Comparison of ENCODE assay signal across 23 cellular contexts in the genomic region with DNA sequence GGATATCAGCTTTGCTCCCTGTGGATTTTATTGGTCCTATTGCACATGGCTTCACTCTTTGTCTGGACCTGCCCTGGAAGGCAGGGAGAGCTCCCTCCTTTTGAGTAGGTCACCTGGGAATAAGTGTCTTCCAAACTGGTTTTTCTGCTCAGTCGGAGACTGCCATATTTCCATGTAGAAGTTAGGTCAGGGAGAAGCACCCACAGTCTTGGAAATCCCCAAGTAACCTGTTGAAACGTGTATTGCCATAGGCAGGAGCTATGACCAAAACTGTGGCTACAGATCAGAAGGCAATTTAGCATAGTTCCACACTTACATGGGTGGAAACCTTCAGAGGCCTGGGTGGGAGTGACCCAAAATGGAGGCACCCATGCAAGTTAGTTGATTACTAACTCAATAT.
"Had no signal": no experiment of that assay in that cellular context is flagged by ENCODE, and none has a peak within 500 bp of the region (broad histone marks: within the 10 kb centered on the region; RNA-seq: fewer than 3 reads in every experiment).

No MANE protein-coding gene starts in this region.

- H3K4me3 ChIP-seq: adrenal gland, left ventricle myocardium inferior, ovary, transverse colon had no signal

- H3K9me3 Mint-ChIP-seq: activated T-cell treated with anti-CD3 and anti-CD28 coated beads, Interleukin-2, amount 50 U/mL, for 24 hours; activated T-helper 17 cell treated with anti-CD3 and anti-CD28 coated beads, Interleukin-2, amount 50 U/mL, for 72 hours; endodermal cell; natural killer cell treated with Interleukin-12 subunit alpha and Interleukin-12 subunit beta and Interleukin-15 and Interleukin-18, amount 100 ng/mL, for 72 hours; T-cell had no signal

- DNase-seq: activated CD8-positive, alpha-beta memory T cell treated with anti-CD3 and anti-CD28 coated beads for 24 hours; activated CD8-positive, alpha-beta memory T cell treated with anti-CD3 and anti-CD28 coated beads, Interleukin-2, amount 50 U/mL, for 4 hours; activated T-cell treated with anti-CD3 and anti-CD28 coated beads, Interleukin-2, amount 50 U/mL, for 24 hours; adrenal gland; cortex of kidney; endodermal cell; hippocampal formation; left ventricle myocardium inferior; ovary; right cardiac atrium; stimulated activated CD4-positive, alpha-beta T cell treated with anti-CD3 and anti-CD28 coated beads, Interleukin-12 subunit alpha, Interleukin-12 subunit beta, amount 100 ng/mL, for 4 hours; stimulated activated CD4-positive, alpha-beta T cell treated with anti-CD3 and anti-CD28 coated beads, Interleukin-4, amount 100 ng/mL, for 4 hours; stimulated activated naive CD8-positive, alpha-beta T cell treated with anti-CD3 and anti-CD28 coated beads, Interleukin-15, Interleukin-2, amounts not matched to agents 100 U/mL and 50 U/mL, for 24 hours; substantia nigra; T-cell; transverse colon had no signal

- H3K27ac ChIP-seq: left ventricle myocardium inferior, neutrophil, ovary, transverse colon had no signal

- H3K27me3 ChIP-seq: adrenal gland, ovary had no signal

- H3K27ac Mint-ChIP-seq: activated naive CD8-positive, alpha-beta T cell; activated T-cell treated with anti-CD3 and anti-CD28 coated beads, Interleukin-2, amount 50 U/mL, for 24 hours; activated T-helper 17 cell treated with anti-CD3 and anti-CD28 coated beads, Interleukin-2, amount 50 U/mL, for 72 hours; endodermal cell; natural killer cell treated with Interleukin-12 subunit alpha and Interleukin-12 subunit beta and Interleukin-15 and Interleukin-18, amount 100 ng/mL, for 72 hours; T-cell had no signal

- H3K9me3 ChIP-seq: adrenal gland, left ventricle myocardium inferior, neutrophil, ovary, transverse colon had no signal

- FAIRE-seq: frontal cortex, TTC549, urothelium cell line had no signal

- H3K36me3 ChIP-seq: adrenal gland, left ventricle myocardium inferior, neutrophil, ovary, transverse colon had no signal

- H3K36me3 Mint-ChIP-seq: activated naive CD8-positive, alpha-beta T cell; natural killer cell treated with Interleukin-12 subunit alpha and Interleukin-12 subunit beta and Interleukin-15 and Interleukin-18, amount 100 ng/mL, for 72 hours; T-cell had no signal

- ATAC-seq: activated T-helper 17 cell treated with anti-CD3 and anti-CD28 coated beads, Interleukin-2, amount 50 U/mL, for 72 hours; natural killer cell treated with Interleukin-12 subunit alpha and Interleukin-12 subunit beta and Interleukin-15 and Interleukin-18, amount 100 ng/mL, for 72 hours; right cardiac atrium; stimulated activated naive CD8-positive, alpha-beta T cell treated with anti-CD3 and anti-CD28 coated beads, Interleukin-15, Interleukin-2, amounts not matched to agents 100 U/mL and 50 U/mL, for 24 hours; T-cell had no signal
